ENCODE assay signal across 8 cellular contexts in genomic region chr1:193448682-193449461, GRCh38.
DNase-seq lines count a peak whose midpoint lies in the region; ATAC-seq and TF ChIP-seq lines count a peak whose summit lies in the region.

No MANE protein-coding gene starts in this region.

- no peaks in the 10 kb centered on the region for H3K27me3 Mint-ChIP-seq in central memory CD8-positive, alpha-beta T cell

- TF ChIP-seq EP300 in transverse colon (IDR thresholded peaks at IDR 0.05; ENCODE audit: low read depth), result no peak

- H3K4me3 Mint-ChIP-seq in central memory CD8-positive, alpha-beta T cell, result no peak overlapping the region

- H3K4me1 ChIP-seq in psoas muscle, result no peaks in the 10 kb centered on the region
- no peaks in the 10 kb centered on the region for H3K4me1 ChIP-seq in transverse colon

- ATAC-seq in GM18499 (IDR thresholded peaks at IDR 0.05; ENCODE audit: insufficient read depth, unreplicated experiment), result peak; percentile 92
- ATAC-seq in GM21529 (IDR thresholded peaks at IDR 0.05; ENCODE audit: unreplicated experiment), result peak; percentile 88
- peak; percentile 82 for ATAC-seq in HG03565 (IDR thresholded peaks at IDR 0.05; ENCODE audit: unreplicated experiment)
- ATAC-seq in central memory CD8-positive, alpha-beta T cell (replicated peaks; ENCODE audit: extremely low read depth, poor library complexity, severe bottlenecking), result peak; percentile 64
- ATAC-seq in psoas muscle, result no peak

- H3K27me3 ChIP-seq in psoas muscle (ENCODE audit: insufficient read depth in 3 of 3, low read length in 2 of 3), result no peaks in the 10 kb centered on the region
- no peaks in the 10 kb centered on the region for H3K27me3 ChIP-seq in transverse colon

- H3K9me3 ChIP-seq in psoas muscle, result no peaks in the 10 kb centered on the region
- H3K9me3 ChIP-seq in transverse colon, result no peaks in the 10 kb centered on the region

- H3K36me3 ChIP-seq in psoas muscle (ENCODE audit: insufficient read depth in 1 of 2, low read depth in 1 of 2) (no peaks in the 10 kb centered on the region), transverse colon (no peaks in the 10 kb centered on the region)

- WGBS in psoas muscle, 3 donors, result 54 to 61% (median 61%) methylated on average over 5 of the region's 5 CpGs
- 48 to 69% methylated on average over 3 to 5 of the region's 5 CpGs for WGBS in transverse colon (ENCODE audit: low coverage in 1 of 2), 2 donors

- in situ Hi-C loops in transverse colon (cut with MboI; ENCODE audit: low pct_ligation_motif_present in 1 of 4, low pct_unique_long_range_greater_than_20kb in 1 of 4, low sequenced_read_pairs in 3 of 4), result no loop called here

- intact Hi-C loops in psoas muscle (cut with DNase I) (no loop called here), transverse colon (cut with DNase I; ENCODE audit: low total_unique reads) (no loop called here)

- no peak overlapping the region for H3K4me3 ChIP-seq in psoas muscle
- H3K4me3 ChIP-seq in transverse colon, result no peak overlapping the region

- peaks cover 8% of the 10 kb centered on the region for H3K4me1 Mint-ChIP-seq in central memory CD8-positive, alpha-beta T cell

- no peak for DNase-seq in central memory CD8-positive, alpha-beta T cell (ENCODE audit: low spot score in 2 of 2)
- DNase-seq in hippocampal formation (lab: John Stamatoyannopoulos, UW) (no peak), psoas muscle (no peak), transverse colon (no peak), mesenteric fat pad (ENCODE audit: low spot score) (no peak)

- no peak for TF ChIP-seq POLR2A in transverse colon (IDR thresholded peaks at IDR 0.05)

- H3K27ac ChIP-seq in psoas muscle, result no peak overlapping the region
- H3K27ac ChIP-seq in transverse colon, result no peak overlapping the region

- TF ChIP-seq CTCF in psoas muscle (IDR thresholded peaks at IDR 0.05) (no peak), transverse colon (IDR thresholded peaks at IDR 0.05) (no peak)

- no peaks in the 10 kb centered on the region for H3K9me3 Mint-ChIP-seq in central memory CD8-positive, alpha-beta T cell

- H3K27ac Mint-ChIP-seq in central memory CD8-positive, alpha-beta T cell (ENCODE audit: low read depth), result peak overlapping the region; percentile 56

- H3K36me3 Mint-ChIP-seq in central memory CD8-positive, alpha-beta T cell (ENCODE audit: insufficient read depth), result no peaks in the 10 kb centered on the region

Comparison
In these comparisons a context has a peak if more than half of its experiments do, and no peak if none do; other contexts are left out.
1. ATAC-seq: peak in GM18499 (single experiment), GM21529 (single experiment), HG03565 (single experiment) and central memory CD8-positive, alpha-beta T cell (single experiment); none in psoas muscle (0 of 4).